23 cellular contexts compared by ENCODE assay signal in the genomic region with DNA sequence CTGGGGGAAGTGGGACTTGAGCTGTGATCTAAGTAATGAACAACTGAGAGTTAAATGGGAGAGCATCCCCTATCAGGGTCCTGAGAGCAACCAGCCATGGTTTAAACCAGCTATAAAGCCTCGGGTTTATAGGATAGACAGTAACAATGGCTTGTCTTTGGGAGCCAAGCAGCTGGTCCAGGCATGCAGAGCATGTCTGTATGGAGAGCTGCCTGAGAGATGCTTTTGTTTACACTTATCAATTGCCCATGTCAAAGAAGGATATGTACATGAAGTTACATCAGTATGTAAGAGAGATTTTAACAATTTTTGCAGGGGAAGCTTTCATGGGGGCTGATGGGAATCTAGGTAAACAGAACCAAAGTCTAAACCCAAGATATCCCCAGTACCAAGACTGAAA. TPM values are rescaled to one million over a fixed set of nuclear protein-coding genes. Genes with fewer than 3 reads are reported as not detected.
DNase-seq lines count a peak whose midpoint lies in the region; TF ChIP-seq lines count a peak whose summit lies in the region.
"Had no signal": no experiment of that assay in that cellular context is flagged by ENCODE, and none has a peak within 500 bp of the region (broad histone marks: within the 10 kb centered on the region; RNA-seq: fewer than 3 reads in every experiment).

No MANE protein-coding gene starts in this region.

- peak; percentile 38 for DNase-seq in DMS79 treated with DMSO at 0.1 percent for 48 hours (lab: John Stamatoyannopoulos, UW)
- no peak for DNase-seq in DMS79 (lab: John Stamatoyannopoulos, UW)
- DNase-seq in HFFc6: no peak
- DNase-seq in mammary epithelial cell: no peak
- no peak for DNase-seq in osteoblast (ENCODE audit: insufficient read length, low spot score, missing footprints)
- no peak for DNase-seq in KBM-7
- DNase-seq in H7: no peak
- no peak for DNase-seq in endothelial cell (ENCODE audit: low spot score)
- DNase-seq: 8988T; activated CD4-positive, alpha-beta T cell treated with anti-CD3 and anti-CD28 coated beads, Interleukin-2, amount 50 U/mL, for 48 hours; activated naive CD8-positive, alpha-beta T cell treated with anti-CD3 and anti-CD28 coated beads for 36 hours; Caco-2; glutamatergic neuron; KG1; naive thymus-derived CD8-positive, alpha-beta T cell; NCI-H2227 treated with DMSO at 0.1 percent for 48 hours; ovary; RPMI8226; WERI-Rb-1 had no signal

- H4K20me1 ChIP-seq in mammary epithelial cell (ENCODE audit: insufficient read depth, low read length) (no peaks in the 10 kb centered on the region), osteoblast (ENCODE audit: insufficient read depth, low read length) (peaks cover 22% of the 10 kb centered on the region)

- H3K27ac Mint-ChIP-seq in HFFc6 (peak overlapping the region; percentile 27), endothelial cell (ENCODE audit: unreplicated experiment) (no peak overlapping the region)
- H3K27ac Mint-ChIP-seq: activated naive CD8-positive, alpha-beta T cell treated with anti-CD3 and anti-CD28 coated beads for 36 hours; B cell; T-helper 2 cell treated with Interferon-gamma antibody and Interleukin-4, amounts not matched to agents 5 μg/mL and 100 μg/mL, for 36 hours had no signal

- dilution Hi-C loops in mammary epithelial cell (cut with HindIII; ENCODE audit: low sequenced_read_pairs): no loop called here

- H3K4me3 ChIP-seq in mammary epithelial cell (replicated peaks in 1 of 3; ENCODE audit: insufficient read depth in 1 of 3, low read depth in 2 of 3, low read length in 3 of 3) (no peak overlapping the region), osteoblast (ENCODE audit: insufficient read depth, low read length) (no peak overlapping the region), H7 (ENCODE audit: insufficient read depth, low read depth, low read length) (no peak overlapping the region)
- H3K4me3 ChIP-seq: ovary, upper lobe of right lung had no signal

- H3K4me2 ChIP-seq in mammary epithelial cell (ENCODE audit: insufficient read depth, low read depth, low read length) (peak overlapping the region; percentile 38), osteoblast (ENCODE audit: insufficient read depth, low read length) (no peak overlapping the region)

- CTCF ChIA-PET in mammary epithelial cell (lab: Charles Lee; ENCODE audit: low non-redundant PET): no interaction called here

- peaks cover 85% of the 10 kb centered on the region for H3K4me1 Mint-ChIP-seq in HFFc6 (ENCODE audit: low read depth)
- H3K4me1 Mint-ChIP-seq in endothelial cell (ENCODE audit: unreplicated experiment): peaks cover 32% of the 10 kb centered on the region

- H3K9me3 ChIP-seq in mammary epithelial cell (replicated peaks; ENCODE audit: insufficient read depth, low read length) (no peaks in the 10 kb centered on the region), osteoblast (ENCODE audit: low read depth, low read length) (no peaks in the 10 kb centered on the region)
- H3K9me3 ChIP-seq: Caco-2, ovary, upper lobe of right lung had no signal

- H2AFZ ChIP-seq in mammary epithelial cell (ENCODE audit: low read depth, low read length): no peak overlapping the region
- H2AFZ ChIP-seq in osteoblast (ENCODE audit: low read length): no peak overlapping the region

- H3K4me1 ChIP-seq in mammary epithelial cell (ENCODE audit: insufficient read depth, low read length) (peaks cover 95% of the 10 kb centered on the region), osteoblast (ENCODE audit: insufficient read depth, low read length) (peaks cover 67% of the 10 kb centered on the region)

- H3K27me3 Mint-ChIP-seq in HFFc6 (ENCODE audit: insufficient read depth) (no peaks in the 10 kb centered on the region; the same call in 1 of the 2 replicates), endothelial cell (ENCODE audit: unreplicated experiment) (peaks cover 2% of the 10 kb centered on the region)

- H3K27me3 ChIP-seq in mammary epithelial cell (ENCODE audit: insufficient read depth, low read length): no peaks in the 10 kb centered on the region
- no peaks in the 10 kb centered on the region for H3K27me3 ChIP-seq in osteoblast (ENCODE audit: insufficient read depth, low read length)
- H3K27me3 ChIP-seq in H7 (ENCODE audit: control insufficient read depth, insufficient read depth, low read length): peaks cover 25% of the 10 kb centered on the region
- H3K27me3 ChIP-seq: ovary, upper lobe of right lung had no signal

- intact Hi-C loops in mammary epithelial cell (cut with micrococcal nuclease): loop anchor here (2.0 kb wide), 1 partner anchor 20 kb away; no protein-coding TSS in a partner anchor

- in situ Hi-C loops in mammary epithelial cell (cut with MboI; ENCODE audit: low sequenced_read_pairs in 2 of 2): no loop called here
- in situ Hi-C loops in KBM-7 (cut with MboI; ENCODE audit: low pct_unique_long_range_greater_than_20kb, low sequenced_read_pairs): no loop called here

- H3K79me2 ChIP-seq in mammary epithelial cell (ENCODE audit: insufficient read depth, low read length) (peaks cover 37% of the 10 kb centered on the region), osteoblast (ENCODE audit: insufficient read depth, low read length) (peaks cover 59% of the 10 kb centered on the region)

- H3K9ac ChIP-seq in mammary epithelial cell (ENCODE audit: insufficient read depth, low read length): peak overlapping the region; percentile 2

- TF ChIP-seq CTCF in HFFc6 (IDR thresholded peaks at IDR 0.05) (no peak), mammary epithelial cell (conservative IDR thresholded peaks at IDR 0.05 in 1 of 2, IDR thresholded peaks at IDR 0.05 in 1 of 2; ENCODE audit: extremely low read depth in 1 of 2, insufficient read depth in 1 of 2, low read depth in 1 of 2, low read length in 2 of 2) (no peak), osteoblast (IDR thresholded peaks at IDR 0.05; ENCODE audit: extremely low read depth, low read depth, low read length) (no peak), endothelial cell (IDR thresholded peaks at IDR 0.05; ENCODE audit: unreplicated experiment) (no peak)

- H3K4me3 Mint-ChIP-seq in HFFc6 (no peak overlapping the region; the same call in 1 of the 2 replicates), endothelial cell (ENCODE audit: unreplicated experiment) (no peak overlapping the region)
- H3K4me3 Mint-ChIP-seq: activated naive CD8-positive, alpha-beta T cell treated with anti-CD3 and anti-CD28 coated beads for 36 hours; B cell; naive thymus-derived CD8-positive, alpha-beta T cell; T-helper 2 cell treated with Interferon-gamma antibody and Interleukin-4, amounts not matched to agents 5 μg/mL and 100 μg/mL, for 36 hours had no signal

- no TSS peak for BruUV-seq in mammary epithelial cell (replicated peaks; lab: Mats Ljungman, UMichigan)

- WGBS in mammary epithelial cell (ENCODE audit: low coverage, missing lambda C conversion rate): 0% methylated on average over 1 of the region's 1 CpG

- peak overlapping the region; percentile 75 for H3K27ac ChIP-seq in mammary epithelial cell (ENCODE audit: insufficient read depth, low read depth, low read length)
- H3K27ac ChIP-seq in osteoblast (ENCODE audit: low read depth, low read length): peak overlapping the region; percentile 95
- H3K27ac ChIP-seq: ovary, upper lobe of right lung, WERI-Rb-1 had no signal

- peaks cover 41% of the 10 kb centered on the region for H3K36me3 Mint-ChIP-seq in HFFc6 (ENCODE audit: low read depth)
- H3K36me3 Mint-ChIP-seq in endothelial cell (ENCODE audit: low read depth, unreplicated experiment): no peaks in the 10 kb centered on the region
- H3K36me3 Mint-ChIP-seq: brain had no signal

- H3K36me3 ChIP-seq in mammary epithelial cell (ENCODE audit: insufficient read depth, low read length) (peaks cover 2% of the 10 kb centered on the region), osteoblast (ENCODE audit: insufficient read depth, low read length) (peaks cover 63% of the 10 kb centered on the region), H7 (replicated peaks; ENCODE audit: control insufficient read depth, insufficient read depth, low read length) (no peaks in the 10 kb centered on the region)
- H3K36me3 ChIP-seq: ovary, upper lobe of right lung, WERI-Rb-1 had no signal

- peaks cover 9% of the 10 kb centered on the region for H3K9me3 Mint-ChIP-seq in HFFc6
- no peaks in the 10 kb centered on the region for H3K9me3 Mint-ChIP-seq in endothelial cell (ENCODE audit: unreplicated experiment)
- H3K9me3 Mint-ChIP-seq: activated naive CD8-positive, alpha-beta T cell treated with anti-CD3 and anti-CD28 coated beads for 36 hours; naive thymus-derived CD8-positive, alpha-beta T cell; T-helper 2 cell treated with Interferon-gamma antibody and Interleukin-4, amounts not matched to agents 5 μg/mL and 100 μg/mL, for 36 hours had no signal

RNA-seq across cellular contexts. Expression of a gene that starts 4.5 kb away (rescaled TPM):
- total RNA-seq in HFFc6 (2021; fragmentation: NEBNext Ultra II Directional; extraction: Animal tissue kit (Norgen Biotek cat#: 25700)): 100 to 1,000 TPM; 529 to 911 (median 784) TPM
- total RNA-seq in mammary epithelial cell (10 to 100 TPM; 56.0 to 77.3 TPM), osteoblast (1,700 and 2,120 TPM in 2 replicates), endothelial cell (ENCODE audit: unreplicated experiment) (27.9 TPM)
- polyA plus RNA-seq in mammary epithelial cell: 264 TPM
- 390 TPM for polyA minus RNA-seq in mammary epithelial cell
- total RNA-seq in H7 (2014; rRNA removed; shearing (Covaris generic)): 3.2 and 4.3 TPM in 2 replicates
- total RNA-seq: activated naive CD8-positive, alpha-beta T cell treated with anti-CD3 and anti-CD28 coated beads for 36 hours had no signal

Comparison
In these comparisons a context has a peak if more than half of its experiments do, and no peak if none do; other contexts are left out.
1. RNA of a gene that starts 4.5 kb away (total RNA-seq): 1,700 to 2,120 TPM in osteoblast and 529 to 911 TPM in HFFc6; 56.0 to 77.3 TPM in mammary epithelial cell, 27.9 TPM in endothelial cell (single experiment) and 3.2 to 4.3 TPM in H7; every median in the first group is over 4 times any median in the second.